Comparison of ENCODE assay signal across 19 cellular contexts in the genomic region with DNA sequence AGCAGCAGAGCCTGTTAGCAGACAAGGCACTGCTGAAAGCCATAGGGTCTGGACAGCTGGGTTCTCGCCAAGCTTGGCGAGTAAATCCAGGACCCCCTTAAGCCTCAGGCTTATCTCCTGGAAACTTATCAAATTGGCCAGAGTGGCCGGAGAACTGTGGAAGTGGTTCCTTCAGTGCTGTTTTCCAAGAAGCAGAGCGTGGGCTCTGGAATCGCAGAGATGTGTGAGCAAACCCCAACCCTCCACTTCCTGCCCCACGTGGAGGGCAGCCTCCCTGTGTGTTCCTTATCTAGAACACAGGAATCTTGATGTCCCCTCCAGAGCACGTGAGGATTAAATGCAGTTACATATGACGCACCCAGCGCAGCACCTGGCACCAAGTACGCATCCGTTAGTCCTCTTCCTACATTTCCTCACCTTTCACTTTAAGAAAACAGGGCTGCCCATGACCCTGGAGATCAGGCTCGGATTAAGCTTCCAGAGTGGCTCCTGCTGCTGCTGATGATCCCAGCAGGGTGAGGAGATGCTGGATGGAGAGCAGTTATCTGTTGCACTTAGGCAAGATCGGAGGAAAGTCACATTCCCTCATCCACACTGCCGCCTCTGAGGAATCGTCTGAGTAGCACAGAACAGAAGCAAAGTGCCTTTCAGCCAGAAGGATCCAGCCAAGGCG.
"Had no signal": no experiment of that assay in that cellular context is flagged by ENCODE, and none has a peak within 500 bp of the region (broad histone marks: within the 10 kb centered on the region; RNA-seq: fewer than 3 reads in every experiment).

No MANE protein-coding gene starts in this region.

- H3K36me3 Mint-ChIP-seq: activated naive CD8-positive, alpha-beta T cell; WTC11 had no signal

- H3K4me1 ChIP-seq: gastroesophageal sphincter, parathyroid adenoma had no signal

- H3K4me3 Mint-ChIP-seq: activated CD4-positive, alpha-beta T cell treated with anti-CD3 and anti-CD28 coated beads, Interleukin-2, amount 10 ng/mL, durations not matched to agents 24 days and 14 days; activated naive CD8-positive, alpha-beta T cell; activated T-cell treated with anti-CD3 and anti-CD28 coated beads, Interleukin-2, amount 50 U/mL, for 72 hours; naive thymus-derived CD4-positive, alpha-beta T cell; stimulated activated effector memory CD8-positive, alpha-beta T cell treated with anti-CD3 and anti-CD28 coated beads, Interleukin-12 subunit alpha, Interleukin-12 subunit beta, amount 100 ng/mL, for 72 hours; WTC11 had no signal

- H3K27ac ChIP-seq: epithelial cell of prostate, gastroesophageal sphincter, heart right ventricle, neutrophil, parathyroid adenoma had no signal

- H3K9me3 ChIP-seq: gastroesophageal sphincter, heart right ventricle, mucosa of descending colon, neutrophil had no signal

- H3K79me2 ChIP-seq: parathyroid adenoma had no signal

- H3K4me3 ChIP-seq: gastroesophageal sphincter, heart right ventricle, lung, mucosa of descending colon had no signal

- H2AFZ ChIP-seq: parathyroid adenoma had no signal

- H3K4me1 Mint-ChIP-seq: activated CD4-positive, alpha-beta T cell treated with anti-CD3 and anti-CD28 coated beads, Interleukin-2, amount 10 ng/mL, durations not matched to agents 24 days and 14 days; WTC11 had no signal

- H3K27me3 ChIP-seq: gastroesophageal sphincter, heart right ventricle, neutrophil had no signal

- H3K9me3 Mint-ChIP-seq: activated CD4-positive, alpha-beta T cell treated with anti-CD3 and anti-CD28 coated beads, Interleukin-2, amount 10 ng/mL, durations not matched to agents 24 days and 14 days; activated T-cell treated with anti-CD3 and anti-CD28 coated beads, Interleukin-2, amount 50 U/mL, for 72 hours; stimulated activated effector memory CD8-positive, alpha-beta T cell treated with anti-CD3 and anti-CD28 coated beads, Interleukin-12 subunit alpha, Interleukin-12 subunit beta, amount 100 ng/mL, for 72 hours; WTC11 had no signal

- H3K27ac Mint-ChIP-seq: activated CD4-positive, alpha-beta T cell treated with anti-CD3 and anti-CD28 coated beads, Interleukin-2, amount 10 ng/mL, durations not matched to agents 24 days and 14 days; activated naive CD8-positive, alpha-beta T cell; activated T-cell treated with anti-CD3 and anti-CD28 coated beads, Interleukin-2, amount 50 U/mL, for 72 hours; stimulated activated effector memory CD8-positive, alpha-beta T cell treated with anti-CD3 and anti-CD28 coated beads, Interleukin-12 subunit alpha, Interleukin-12 subunit beta, amount 100 ng/mL, for 72 hours; WTC11 had no signal

- ATAC-seq: activated T-cell treated with anti-CD3 and anti-CD28 coated beads, Interleukin-2, amount 50 U/mL, for 72 hours; gastroesophageal sphincter; heart right ventricle; left colon; mucosa of descending colon; naive thymus-derived CD4-positive, alpha-beta T cell; stimulated activated effector memory CD8-positive, alpha-beta T cell treated with anti-CD3 and anti-CD28 coated beads, Interleukin-12 subunit alpha, Interleukin-12 subunit beta, amount 100 ng/mL, for 72 hours; WTC11 had no signal

- H3K27me3 Mint-ChIP-seq: activated CD4-positive, alpha-beta T cell treated with anti-CD3 and anti-CD28 coated beads, Interleukin-2, amount 10 ng/mL, durations not matched to agents 24 days and 14 days; activated naive CD8-positive, alpha-beta T cell; naive thymus-derived CD4-positive, alpha-beta T cell had no signal

- DNase-seq: activated CD4-positive, alpha-beta T cell treated with anti-CD3 and anti-CD28 coated beads, Interleukin-2, amount 10 ng/mL, durations not matched to agents 24 days and 14 days; activated CD8-positive, alpha-beta memory T cell treated with anti-CD3 and anti-CD28 coated beads, Interleukin-2, amount 50 U/mL, for 48 hours; activated gamma-delta T cell; activated T-cell treated with anti-CD3 and anti-CD28 coated beads, Interleukin-2, amount 50 U/mL, for 72 hours; dermis blood vessel endothelial cell; heart right ventricle; left colon; mucosa of descending colon; naive thymus-derived CD4-positive, alpha-beta T cell; stimulated activated CD4-positive, alpha-beta T cell treated with anti-CD3 and anti-CD28 coated beads, Interleukin-12 subunit alpha, Interleukin-12 subunit beta, amount 100 ng/mL, for 4 hours; stimulated activated CD4-positive, alpha-beta T cell treated with anti-CD3 and anti-CD28 coated beads, Interleukin-2, amount 100 ng/mL, for 24 hours had no signal

- H3K9ac ChIP-seq: parathyroid adenoma had no signal
